1 cellular context compared by ENCODE assay signal in genomic region chr1:225949041-225949440, GRCh38.
TF ChIP-seq lines count a peak whose summit lies in the region.

No MANE protein-coding gene starts in this region.

TF ChIP-seq in K562, 482 proteins besides CTCF, POLR2A, EP300 and RAD21:
- TF ChIP-seq SAFB2 (IDR thresholded peaks at IDR 0.05; ENCODE audit: borderline replicate concordance, low read depth, low read length, severe bottlenecking), result no peak
TF ChIP-seq in K562: peak in this region for 0.
